13 cellular contexts compared by ENCODE assay signal in genomic region chr13:41811588-41812021, GRCh38.
A peak's percentile ranks its signal among the peaks of the same experiment; 100 is the strongest.
DNase-seq lines count a peak whose midpoint lies in the region; ATAC-seq and TF ChIP-seq lines count a peak whose summit lies in the region.
"Had no signal": no experiment of that assay in that cellular context is flagged by ENCODE, and none has a peak within 500 bp of the region (broad histone marks: within the 10 kb centered on the region; RNA-seq: fewer than 3 reads in every experiment).

No MANE protein-coding gene starts in this region.

- WGBS in right cardiac atrium: 38% methylated on average over 3 of the region's 3 CpGs

- H3K4me3 ChIP-seq in right cardiac atrium (ENCODE audit: low read length) (no peak overlapping the region), thoracic aorta (peak overlapping the region; percentile 33)
- H3K4me3 ChIP-seq: A549, left lung had no signal

- H3K9me3 ChIP-seq in right cardiac atrium (ENCODE audit: control insufficient read depth, low read length): no peaks in the 10 kb centered on the region
- H3K9me3 ChIP-seq in thoracic aorta: no peaks in the 10 kb centered on the region
- H3K9me3 ChIP-seq: A549, left lung had no signal

- TF ChIP-seq CTCF in VCaP (conservative IDR thresholded peaks at IDR 0.05): no peak
- no peak for TF ChIP-seq CTCF in thoracic aorta (IDR thresholded peaks at IDR 0.05)

- H3K27me3 ChIP-seq in right cardiac atrium (ENCODE audit: control insufficient read depth, insufficient read depth): no peaks in the 10 kb centered on the region
- H3K27me3 ChIP-seq in thoracic aorta (replicated peaks; ENCODE audit: insufficient read depth): no peaks in the 10 kb centered on the region
- H3K27me3 ChIP-seq: brain microvascular endothelial cell, left lung had no signal

- ATAC-seq in Right ventricle myocardium inferior (peak; percentile 42), right cardiac atrium (no peak), HG02642 (IDR thresholded peaks at IDR 0.05; ENCODE audit: poor library complexity, unreplicated experiment) (peak; percentile 52), thoracic aorta (ENCODE audit: insufficient number of reproducible peaks, low FRiP score, low read depth) (no peak), GM21825 (IDR thresholded peaks at IDR 0.05; ENCODE audit: unreplicated experiment) (no peak)
- ATAC-seq: A549, left lung had no signal

- DNase-seq in Right ventricle myocardium inferior (ENCODE audit: missing footprints) (no peak), right cardiac atrium (no peak), thoracic aorta (ENCODE audit: low spot score) (no peak), AG20443 (ENCODE audit: low spot score) (no peak)
- no peak for DNase-seq in activated CD4-positive, alpha-beta T cell treated with anti-CD3 and anti-CD28 coated beads for 4 hours
- DNase-seq: brain microvascular endothelial cell, HCEC 1CT, left lung, NCI-H226 had no signal

- peaks cover 4% of the 10 kb centered on the region for H3K36me3 ChIP-seq in thoracic aorta
- H3K36me3 ChIP-seq: brain microvascular endothelial cell, left lung had no signal

- intact Hi-C loops in Right ventricle myocardium inferior (cut with DNase I): no loop called here
- intact Hi-C loops in right cardiac atrium (cut with DNase I): no loop called here

- H3K27ac ChIP-seq in right cardiac atrium (ENCODE audit: low read length) (no peak overlapping the region), VCaP (peak overlapping the region; percentile 83), thoracic aorta (no peak overlapping the region)
- H3K27ac ChIP-seq: A549, brain microvascular endothelial cell, left lung had no signal

- H3K4me1 ChIP-seq in right cardiac atrium (ENCODE audit: control insufficient read depth, insufficient read depth, low read length) (no peaks in the 10 kb centered on the region), thoracic aorta (ENCODE audit: control insufficient read depth in 1 of 2, low read depth in 2 of 2) (peaks cover 0 to 9% of the 10 kb centered on the region in 2 donors)

Comparison
In these comparisons a context has a peak if more than half of its experiments do, and no peak if none do; other contexts are left out.
1. ATAC-seq: peak in Right ventricle myocardium inferior (single experiment) and HG02642 (single experiment); none in right cardiac atrium (0 of 2), thoracic aorta (single experiment) and GM21825 (single experiment).